ENCODE assay signal across 10 cellular contexts in the genomic region with DNA sequence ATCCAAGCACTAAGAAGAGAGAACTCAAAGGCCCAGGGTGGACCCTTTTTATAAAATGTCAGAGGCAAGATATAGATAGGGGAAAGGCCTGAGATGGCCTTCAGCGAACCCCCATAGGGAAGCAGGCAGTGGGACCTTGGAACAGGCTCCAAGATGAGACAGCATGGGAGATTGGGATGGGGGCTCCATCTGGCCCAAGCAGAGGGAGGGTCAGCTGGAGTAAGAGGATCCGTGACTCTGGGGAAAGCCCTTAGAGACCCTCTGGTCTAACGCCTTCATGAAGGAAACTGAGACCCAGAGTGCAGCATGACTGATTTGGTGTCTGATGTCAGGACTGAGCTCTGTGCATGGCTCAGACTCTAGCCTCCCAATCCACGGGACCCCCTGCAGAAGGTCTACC. TPM values are rescaled to one million over a fixed set of nuclear protein-coding genes. Genes with fewer than 3 reads are reported as not detected.
"Had no signal": no experiment of that assay in that cellular context is flagged by ENCODE, and none has a peak within 500 bp of the region (broad histone marks: within the 10 kb centered on the region; RNA-seq: fewer than 3 reads in every experiment).

No MANE protein-coding gene starts in this region.

- H3K4me3 Mint-ChIP-seq: GM23338, H9, IgD-negative memory B cell had no signal

- H3K4me3 ChIP-seq: GM23338 had no signal

- ATAC-seq: GM23338 had no signal

- DNase-seq: H9, HCEC 1CT, KBM-7 had no signal

- H3K9ac ChIP-seq: KMS-11 had no signal

- H3K27ac ChIP-seq: KMS-11 had no signal

- H3K4me1 Mint-ChIP-seq: H9 had no signal

- FAIRE-seq: H1, H54, HTR-8/SVneo had no signal

- H3K27ac Mint-ChIP-seq: GM23338, H9, IgD-negative memory B cell had no signal

- H3K9me3 Mint-ChIP-seq: GM23338, H9, IgD-negative memory B cell had no signal

RNA-seq across cellular contexts. Expression of a gene that starts 30.8 kb away (rescaled TPM):
- total RNA-seq: HT-29 had no signal
